8 cellular contexts compared by ENCODE assay signal in the genomic region with DNA sequence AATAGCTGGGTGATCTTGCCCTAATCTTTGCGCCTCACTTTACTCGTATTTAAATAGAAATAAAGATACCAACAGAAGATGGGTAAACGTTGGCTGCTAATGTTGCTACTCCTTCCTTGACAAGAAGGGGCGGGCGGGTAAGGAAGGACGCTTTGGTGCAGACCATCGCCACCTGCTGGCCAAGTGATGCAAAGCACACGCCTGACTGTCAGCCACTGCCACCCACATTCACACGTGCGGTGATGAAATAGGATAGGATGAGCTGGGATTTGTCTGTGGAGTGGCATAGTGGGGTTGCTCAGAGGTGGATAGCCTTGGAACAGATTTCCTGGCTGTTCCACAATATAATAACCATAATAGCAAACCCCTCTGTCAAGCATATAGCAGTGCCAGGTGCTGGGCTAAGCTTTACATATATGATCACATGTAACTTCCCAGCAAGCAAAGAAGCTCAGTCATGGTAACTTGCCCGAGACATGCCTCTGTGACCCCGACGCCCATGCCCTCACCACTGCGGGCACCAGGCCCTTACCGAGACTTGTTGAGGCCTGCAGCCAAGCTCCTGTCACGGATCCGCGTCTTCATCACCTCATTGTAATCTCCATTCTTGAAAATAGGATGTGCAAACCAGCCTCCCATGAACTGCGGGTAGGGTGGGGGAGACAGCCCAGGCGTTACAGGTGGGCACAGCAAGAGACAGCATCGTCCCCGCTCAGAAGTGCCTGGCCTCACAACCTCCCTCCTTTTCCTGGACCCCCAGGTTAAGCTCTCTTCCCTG. TPM values are rescaled to one million over a fixed set of nuclear protein-coding genes. Genes with fewer than 3 reads are reported as not detected.
DNase-seq lines count a peak whose midpoint lies in the region; ATAC-seq, FAIRE-seq and TF ChIP-seq lines count a peak whose summit lies in the region.

No MANE protein-coding gene starts in this region.

- TF ChIP-seq EP300 in A549 (IDR thresholded peaks at IDR 0.05) = no peak

- POLR2A ChIA-PET in A549 (lab: Yijun Ruan, JAX) = interaction anchor here (0.7 to 1.0 kb wide), 2 partner anchors 79 to 746 kb away, joined by 3 to 5 read pairs; a partner anchor contains a TSS

- H3K4me3 ChIP-seq in A549 = no peak overlapping the region
- H3K4me3 ChIP-seq in cardiac fibroblast (replicated peaks in 1 of 2; ENCODE audit: low read depth in 2 of 2, low read length in 2 of 2) = no peak overlapping the region

- no peak for FAIRE-seq in A549 (lab: Jason Lieb, UNC)

- H3K27ac ChIP-seq in A549 = peak overlapping the region in 1 of 2 experiments; percentile 46; a peak in 2 of 6 replicates

- TF ChIP-seq RAD21 in A549 (conservative IDR thresholded peaks at IDR 0.05 in 1 of 2, IDR thresholded peaks at IDR 0.05 in 1 of 2) = peak; percentile 41 to 59; a peak in 3 of 5 replicates

- no peak for TF ChIP-seq POLR2A in A549 (IDR thresholded peaks at IDR 0.05; ENCODE audit: low read length)

- peak; percentile 86 to 95 for ATAC-seq in A549
- peak; percentile 72 for ATAC-seq in GM18858 (IDR thresholded peaks at IDR 0.05; ENCODE audit: unreplicated experiment)
- ATAC-seq in HG03159 (IDR thresholded peaks at IDR 0.05; ENCODE audit: unreplicated experiment) = peak; percentile 73

- no peaks in the 10 kb centered on the region for H3K4me1 ChIP-seq in A549

- peak overlapping the region; percentile 37; the same call in 2 of the 3 replicates for H3K4me2 ChIP-seq in A549

- peaks cover 20% of the 10 kb centered on the region for H3K9me3 ChIP-seq in A549

- DNase-seq in A549 (ENCODE audit: low read depth in 1 of 2, low spot score in 1 of 2) (peak; percentile 75 to 82), NCI-H2227 treated with DMSO at 0.1 percent for 48 hours (lab: John Stamatoyannopoulos, UW) (peak; percentile 51), cardiac fibroblast (ENCODE audit: low read depth in 2 of 2) (peak; percentile 84 to 85), kidney glomerular epithelial cell (lab: John Stamatoyannopoulos, UW) (peak; percentile 79)
- peak; percentile 53 for DNase-seq in activated CD4-positive, CD25-positive, alpha-beta regulatory T cell treated with anti-CD3 and anti-CD28 coated beads, Interleukin-2, amount 50 U/mL, for 16 hours (ENCODE audit: low read depth, low spot score)
- DNase-seq in stimulated activated CD4-positive, alpha-beta T cell treated with anti-CD3 and anti-CD28 coated beads, Interleukin-4, amount 100 ng/mL, for 1 hour = peak; percentile 81

- CTCF ChIA-PET in A549 (lab: Yijun Ruan, JAX) = interaction anchor here (0.7 to 4.3 kb wide), 41 partner anchors 9 to 839 kb away, joined by 3 to 29 read pairs (median 4); a partner anchor contains a TSS

- TF ChIP-seq CTCF in A549 (IDR thresholded peaks at IDR 0.05) (peak; percentile 86), cardiac fibroblast (IDR thresholded peaks at IDR 0.05; ENCODE audit: low read depth, low read length) (peak; percentile 98)

- 32% methylated on average over 22 of the region's 22 CpGs for WGBS in A549 (ENCODE audit: missing lambda C conversion rate)

TF ChIP-seq in A549, 52 proteins besides CTCF, POLR2A, EP300 and RAD21:
- peak; percentile 98 for TF ChIP-seq BHLHE40 (IDR thresholded peaks at IDR 0.05; ENCODE audit: low read depth, low read length)
- TF ChIP-seq, protein P1, sequence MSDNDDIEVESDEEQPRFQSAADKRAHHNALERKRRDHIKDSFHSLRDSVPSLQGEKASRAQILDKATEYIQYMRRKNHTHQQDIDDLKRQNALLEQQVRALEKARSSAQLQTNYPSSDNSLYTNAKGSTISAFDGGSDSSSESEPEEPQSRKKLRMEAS (IDR thresholded peaks at IDR 0.05) = peak; percentile 82
- TF ChIP-seq CEBPB (IDR thresholded peaks at IDR 0.05) = peak in 1 of 2 experiments; percentile 54; a peak in 2 of 4 replicates
- TF ChIP-seq TP53 (CRISPR knock-in tag; IDR thresholded peaks at IDR 0.05) = no peak
- no peak for TF ChIP-seq RARB (CRISPR knock-in tag; IDR thresholded peaks at IDR 0.05)
- peak; percentile 67 for TF ChIP-seq SMC3 (IDR thresholded peaks at IDR 0.05)
- TF ChIP-seq SREBF2 (IDR thresholded peaks at IDR 0.05) = no peak
TF ChIP-seq in A549: peak in this region for 4.

RNA-seq across cellular contexts. Expression of a gene that starts 39.3 kb away (rescaled TPM):
- polyA plus RNA-seq in A549 (2011; rRNA removed) (0.03 and 0.04 TPM in 2 replicates), A549 (2017; fragmentation: RNase III; extraction: RNeasy Plus Mini Kit Qiagen cat#74134 plus additional on column Dnase treatment) (0.01 to 0.05 TPM (median 0.04 TPM) in 3 replicates)
- 0.05 and 0.07 TPM in 2 replicates for polyA plus RNA-seq in A549 (2012; cell fraction: cytosol; rRNA removed)
- polyA plus RNA-seq in A549 (2012; cell fraction: nucleus; rRNA removed) = 0.07 and 0.10 TPM in 2 replicates
- 0.41 and 0.44 TPM in 2 replicates for polyA minus RNA-seq in A549 (2011; rRNA and poly(A)+ RNA removed)

RNA-seq across cellular contexts. Expression of a gene that starts 56.0 kb away (rescaled TPM):
- polyA plus RNA-seq in A549 (2011; rRNA removed) (129 and 134 TPM in 2 replicates), A549 (2017; fragmentation: RNase III; extraction: RNeasy Plus Mini Kit Qiagen cat#74134 plus additional on column Dnase treatment) (58.2 to 72.8 TPM (median 70.8 TPM) in 3 replicates)
- polyA plus RNA-seq in A549 (2012; cell fraction: cytosol; rRNA removed) = 20.8 and 22.1 TPM in 2 replicates
- 26.2 and 34.3 TPM in 2 replicates for polyA plus RNA-seq in A549 (2012; cell fraction: nucleus; rRNA removed)
- 23.7 and 36.2 TPM in 2 replicates for polyA minus RNA-seq in A549 (2011; rRNA and poly(A)+ RNA removed)
